Comparison of ENCODE assay signal across 9 cellular contexts in the genomic region with DNA sequence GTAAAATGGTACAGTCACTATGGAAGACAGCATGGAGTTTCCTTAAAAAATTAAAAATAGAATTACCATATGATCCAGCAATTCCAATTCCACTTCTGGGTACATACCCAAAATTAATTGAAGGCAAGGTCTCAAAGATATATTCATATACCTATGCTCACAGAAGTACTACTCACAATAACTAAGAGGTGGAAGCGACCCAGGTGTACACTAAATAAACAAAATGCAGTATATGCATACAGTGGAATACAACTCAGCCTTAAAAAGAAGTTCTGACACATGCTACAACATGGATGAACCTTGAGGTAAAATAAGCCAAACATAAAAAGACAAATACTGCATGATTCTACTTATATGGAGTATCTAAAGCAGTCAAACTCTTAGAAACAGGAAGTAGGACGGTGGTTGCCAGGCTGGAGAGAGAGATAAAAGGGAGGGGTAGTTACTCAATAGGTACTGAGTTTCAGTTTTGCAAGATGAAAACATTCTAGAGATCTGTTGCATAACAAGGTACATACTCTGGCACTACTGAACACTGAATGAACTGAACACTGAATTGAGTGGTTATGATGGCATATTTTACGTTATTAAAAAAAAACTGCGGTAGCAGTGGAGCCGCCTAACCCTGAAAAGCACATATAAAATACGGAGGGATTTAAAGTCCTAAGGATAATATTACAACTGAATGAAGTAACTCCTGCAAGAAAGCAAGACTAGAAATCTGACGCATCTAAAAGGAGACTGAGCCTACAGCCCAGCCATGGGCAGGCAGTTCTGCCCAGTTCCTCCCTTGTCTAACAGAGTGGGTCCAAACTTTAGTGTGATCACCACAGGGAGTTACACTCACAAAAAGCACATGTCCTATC. TPM values are rescaled to one million over a fixed set of nuclear protein-coding genes. Genes with fewer than 3 reads are reported as not detected.
A peak's percentile ranks its signal among the peaks of the same experiment; 100 is the strongest.
DNase-seq lines count a peak whose midpoint lies in the region; ATAC-seq lines count a peak whose summit lies in the region.
"Had no signal": no experiment of that assay in that cellular context is flagged by ENCODE, and none has a peak within 500 bp of the region (broad histone marks: within the 10 kb centered on the region; RNA-seq: fewer than 3 reads in every experiment).

No MANE protein-coding gene starts in this region.

- H2BK120ac ChIP-seq in mesendoderm (ENCODE audit: low read depth, low read length): no peak overlapping the region

- H3K27me3 ChIP-seq in mesendoderm (ENCODE audit: insufficient read depth, low read length, poor library complexity): no peaks in the 10 kb centered on the region

- H3K27ac ChIP-seq in mesendoderm (ENCODE audit: low read depth, low read length): no peak overlapping the region

- peaks cover 43% of the 10 kb centered on the region for H3K79me1 ChIP-seq in mesendoderm (ENCODE audit: low read length)

- WGBS in mesendoderm (ENCODE audit: extremely low coverage, insufficient coverage, low lambda C conversion rate): no CpG with 5 or more reads among the region's 7 CpGs

- no peak overlapping the region for H3K9ac ChIP-seq in mesendoderm (ENCODE audit: low read length)

- no peak overlapping the region for H3K4ac ChIP-seq in mesendoderm (ENCODE audit: low read depth, low read length)

- DNase-seq in M059J (ENCODE audit: low read depth) (peak; percentile 50), activated T-helper 1 cell treated with Interleukin-2 at 50 U/mL for 16 hours (ENCODE audit: low read depth) (peak; percentile 30), germinal center (ENCODE audit: low spot score) (peak; percentile 62), mesendoderm (no peak), cerebellum (ENCODE audit: low spot score) (no peak)
- DNase-seq in stimulated activated CD4-positive, alpha-beta T cell treated with anti-CD3 and anti-CD28 coated beads, Interleukin-1b, Interleukin-23, amount 100 ng/mL, for 4 hours (ENCODE audit: low read depth in 2 of 2): peak; percentile 11 to 29

- no peaks in the 10 kb centered on the region for H3K36me3 ChIP-seq in mesendoderm (ENCODE audit: control insufficient read depth, insufficient read depth, low read length)

- no peak overlapping the region for H3K18ac ChIP-seq in mesendoderm (ENCODE audit: low read length)

- H3K23ac ChIP-seq in mesendoderm (ENCODE audit: low read length): no peak overlapping the region

- H3K4me1 ChIP-seq in mesendoderm (ENCODE audit: control insufficient read depth, low read depth, low read length): peaks cover 6% of the 10 kb centered on the region

- peak overlapping the region; percentile 20; the same call in 1 of the 2 replicates for H3K4me3 ChIP-seq in GM08714 (ENCODE audit: low read length)
- no peak overlapping the region for H3K4me3 ChIP-seq in mesendoderm (ENCODE audit: low read length)

- H4K5ac ChIP-seq in mesendoderm (ENCODE audit: low read length): no peak overlapping the region

- no peak overlapping the region for H4K8ac ChIP-seq in mesendoderm (ENCODE audit: low read depth, low read length)

- H2BK15ac ChIP-seq in mesendoderm (replicated peaks; ENCODE audit: low read depth): no peak overlapping the region

- no peak overlapping the region for H3K56ac ChIP-seq in mesendoderm (ENCODE audit: low read length)

- H3K4me2 ChIP-seq in mesendoderm (ENCODE audit: low read length): no peak overlapping the region

- peak; percentile 80 for ATAC-seq in GM21825 (IDR thresholded peaks at IDR 0.05; ENCODE audit: unreplicated experiment)

- H2AK5ac ChIP-seq in mesendoderm (ENCODE audit: low read length): no peak overlapping the region

- peaks cover 68% of the 10 kb centered on the region for H3K79me2 ChIP-seq in mesendoderm (ENCODE audit: control insufficient read depth, insufficient read depth, low read length)

- H2BK5ac ChIP-seq in mesendoderm (ENCODE audit: low read length): no peak overlapping the region

RNA-seq across cellular contexts. Expression of a gene that starts 12.8 kb away (rescaled TPM):
- total RNA-seq in M059J (2014; rRNA removed; shearing (Covaris generic)): 33.7 and 34.3 TPM in 2 replicates
- polyA plus RNA-seq in mesendoderm (2013, experiment 1 of 2): 33.9 TPM
- polyA plus RNA-seq in mesendoderm (2013, experiment 2 of 2): 32.7 TPM
- total RNA-seq in cerebellum: 57.9 TPM

RNA-seq across cellular contexts. Expression of a gene that starts 21.7 kb away (rescaled TPM):
- total RNA-seq in M059J (2014; rRNA removed; shearing (Covaris generic)): not detected in 2 replicates
- not detected for polyA plus RNA-seq in mesendoderm (2013, experiment 1 of 2)
- not detected for polyA plus RNA-seq in mesendoderm (2013, experiment 2 of 2)
- not detected for total RNA-seq in cerebellum
- total RNA-seq: NCI-H460 had no signal

RNA-seq across cellular contexts. Expression of a gene that starts 35.0 kb away (rescaled TPM):
- 15.8 and 17.3 TPM in 2 replicates for total RNA-seq in M059J (2014; rRNA removed; shearing (Covaris generic))
- 10.7 TPM for polyA plus RNA-seq in mesendoderm (2013, experiment 1 of 2)
- 10.3 TPM for polyA plus RNA-seq in mesendoderm (2013, experiment 2 of 2)
- total RNA-seq in cerebellum: 10.3 TPM

RNA-seq across cellular contexts. Expression of a gene that starts 40.7 kb away (rescaled TPM):
- not detected in 2 replicates for total RNA-seq in M059J (2014; rRNA removed; shearing (Covaris generic))
- 0.04 TPM for polyA plus RNA-seq in mesendoderm (2013, experiment 1 of 2)
- 0.06 TPM for polyA plus RNA-seq in mesendoderm (2013, experiment 2 of 2)
- total RNA-seq in cerebellum: not detected
- total RNA-seq: NCI-H460 had no signal

Comparison
In these comparisons a context has a peak if more than half of its experiments do, and no peak if none do; other contexts are left out.
1. DNase-seq: peak in M059J (single experiment), activated T-helper 1 cell treated with Interleukin-2 at 50 U/mL for 16 hours (single experiment), germinal center (single experiment) and stimulated activated CD4-positive, alpha-beta T cell treated with anti-CD3 and anti-CD28 coated beads, Interleukin-1b, Interleukin-23, amount 100 ng/mL, for 4 hours (2 of 2); none in mesendoderm (single experiment) and cerebellum (single experiment).